Comparison of ENCODE assay signal across 1 cellular context in genomic region chr10:61766927-61767326, GRCh38.
TF ChIP-seq lines count a peak whose summit lies in the region.

No MANE protein-coding gene starts in this region.

TF ChIP-seq in IMR-90, 13 proteins besides CTCF, POLR2A, EP300 and RAD21:
- TF ChIP-seq MXI1 (IDR thresholded peaks at IDR 0.05; ENCODE audit: borderline replicate concordance, low read depth, low read length) (no peak), CHD1 (IDR thresholded peaks at IDR 0.05; ENCODE audit: low read depth, low read length) (no peak), NFE2L2 (IDR thresholded peaks at IDR 0.05; ENCODE audit: low read depth, low read length) (no peak), SMC3 (IDR thresholded peaks at IDR 0.05; ENCODE audit: low read depth, low read length) (no peak), RFX5 (IDR thresholded peaks at IDR 0.05; ENCODE audit: low read depth, low read length) (no peak)
